4 cellular contexts compared by ENCODE assay signal in the genomic region with DNA sequence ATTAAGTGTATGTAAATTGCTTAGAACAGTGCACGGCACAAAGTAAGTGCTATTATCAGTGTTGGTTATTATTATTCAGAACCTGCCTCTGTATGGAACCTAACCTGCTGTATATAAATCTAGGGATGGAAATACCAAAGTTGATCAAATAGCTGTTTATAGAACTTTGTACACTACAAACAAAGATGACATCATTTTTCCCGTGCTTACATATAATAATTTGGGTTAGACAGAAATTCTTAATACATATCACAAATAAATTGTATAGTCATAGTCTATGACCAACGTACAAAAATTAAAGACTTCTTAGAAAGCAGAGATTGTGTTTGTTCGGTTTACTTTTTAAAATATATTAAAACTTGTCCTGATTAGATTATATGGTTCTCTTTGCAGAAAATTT. TPM values are rescaled to one million over a fixed set of nuclear protein-coding genes. Genes with fewer than 3 reads are reported as not detected.
"Had no signal": no experiment of that assay in that cellular context is flagged by ENCODE, and none has a peak within 500 bp of the region (broad histone marks: within the 10 kb centered on the region; RNA-seq: fewer than 3 reads in every experiment).

No MANE protein-coding gene starts in this region.

RNA-seq across cellular contexts. Expression of gene GYPA, which starts 4.3 kb away (rescaled TPM):
- total RNA-seq: HT-29, HT1080, IMR-90 had no signal
- polyA plus RNA-seq: IgD-negative memory B cell, IMR-90 had no signal
